Comparison of ENCODE assay signal across 8 cellular contexts in the genomic region with DNA sequence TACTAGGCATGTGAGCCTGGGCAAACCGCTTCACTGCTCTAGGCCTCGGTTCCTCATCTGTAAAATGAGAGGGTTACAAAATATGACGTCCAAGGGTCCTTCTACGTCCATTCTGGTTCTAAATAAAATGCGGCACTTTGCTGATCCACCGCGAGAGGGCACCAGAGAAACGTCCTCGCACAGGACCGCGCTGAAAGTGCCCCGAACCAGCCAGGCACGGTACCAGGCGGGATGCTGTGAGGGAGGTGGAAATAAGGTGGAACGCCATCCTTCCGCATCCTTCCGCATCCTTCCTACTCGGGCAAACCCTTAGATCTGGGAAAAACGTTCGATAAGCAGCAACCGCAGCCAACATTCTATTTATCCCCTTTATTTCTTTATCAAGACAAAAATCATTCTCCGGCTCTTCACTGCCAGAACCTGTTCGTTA.
DNase-seq lines count a peak whose midpoint lies in the region; ATAC-seq and TF ChIP-seq lines count a peak whose summit lies in the region.

No MANE protein-coding gene starts in this region.

- no peak for TF ChIP-seq POLR2A in vagina (IDR thresholded peaks at IDR 0.05)

- H3K9me2 ChIP-seq in MM.1S (replicated peaks; ENCODE audit: insufficient read depth, low read length) = no peaks in the 10 kb centered on the region

- H3K27ac ChIP-seq in MM.1S (ENCODE audit: low read length) (no peak overlapping the region), psoas muscle (no peak overlapping the region), vagina (no peak overlapping the region)

- no peak overlapping the region for H3K9ac ChIP-seq in MM.1S (ENCODE audit: low read length)

- H3K4me3 ChIP-seq in MM.1S (ENCODE audit: low read length) = no peak overlapping the region
- no peak overlapping the region for H3K4me3 ChIP-seq in psoas muscle
- no peak overlapping the region for H3K4me3 ChIP-seq in vagina

- ATAC-seq in psoas muscle = peak in 3 of 4 donors; percentile 43 to 63 (median 62)

- no peaks in the 10 kb centered on the region for H4K20me1 ChIP-seq in MM.1S (ENCODE audit: insufficient read depth, low read length)

- H3K4me2 ChIP-seq in MM.1S (ENCODE audit: low read depth, low read length) = peak overlapping the region; percentile 18; the same call in 1 of the 2 replicates

- peaks cover 12% of the 10 kb centered on the region for H3K4me1 ChIP-seq in MM.1S (ENCODE audit: low read length)
- no peaks in the 10 kb centered on the region for H3K4me1 ChIP-seq in psoas muscle
- no peaks in the 10 kb centered on the region for H3K4me1 ChIP-seq in vagina

- H3K36me3 ChIP-seq in MM.1S (replicated peaks; ENCODE audit: insufficient read depth, low read length) (no peaks in the 10 kb centered on the region), psoas muscle (ENCODE audit: insufficient read depth in 1 of 2, low read depth in 1 of 2) (no peaks in the 10 kb centered on the region), vagina (no peaks in the 10 kb centered on the region)

- H3K27ac Mint-ChIP-seq in glutamatergic neuron (ENCODE audit: unreplicated experiment) = peak overlapping the region; percentile 22

- DNase-seq in Ammon's horn (ENCODE audit: low spot score) = peak; percentile 83
- DNase-seq in GM19240 (ENCODE audit: insufficient read length, low spot score) = peak; percentile 27
- peak; percentile 56 for DNase-seq in MM.1S
- DNase-seq in SK-MEL-5 (ENCODE audit: low read depth, low spot score) = peak; percentile 64
- peak; percentile 58 for DNase-seq in activated gamma-delta T cell treated with anti-CD3 and anti-CD28 coated beads, Interleukin-2, amount 50 U/mL, for 16 hours (ENCODE audit: low read depth)
- DNase-seq in glutamatergic neuron = peak; percentile 84
- peak; percentile 63 to 69 for DNase-seq in psoas muscle
- no peak for DNase-seq in vagina (ENCODE audit: extremely low spot score in 2 of 2)

- no peak overlapping the region for H2AFZ ChIP-seq in MM.1S (ENCODE audit: low read length)

- no peaks in the 10 kb centered on the region for H3F3A ChIP-seq in MM.1S (ENCODE audit: insufficient read depth, low read length)

- H3K27me3 ChIP-seq in MM.1S (replicated peaks; ENCODE audit: insufficient read depth, low read length) = no peaks in the 10 kb centered on the region
- peaks cover 0 to 6% (median 0%) of the 10 kb centered on the region in 3 donors for H3K27me3 ChIP-seq in psoas muscle (ENCODE audit: insufficient read depth in 3 of 3, low read length in 2 of 3)
- no peaks in the 10 kb centered on the region for H3K27me3 ChIP-seq in vagina

- peaks cover 5% of the 10 kb centered on the region for H3K9me3 Mint-ChIP-seq in glutamatergic neuron (ENCODE audit: unreplicated experiment)

- H3K79me2 ChIP-seq in MM.1S (ENCODE audit: low read length) = no peaks in the 10 kb centered on the region

- no peaks in the 10 kb centered on the region for H3K4me1 Mint-ChIP-seq in glutamatergic neuron (ENCODE audit: low read depth, unreplicated experiment)

- no peaks in the 10 kb centered on the region for H3K9me3 ChIP-seq in MM.1S (replicated peaks; ENCODE audit: insufficient read depth, low read length)
- no peaks in the 10 kb centered on the region for H3K9me3 ChIP-seq in psoas muscle
- H3K9me3 ChIP-seq in vagina = no peaks in the 10 kb centered on the region

- in situ Hi-C loops in SK-MEL-5 (cut with HindIII; ENCODE audit: low pct_unique_long_range_greater_than_20kb, low sequenced_read_pairs) = no loop called here

- no peaks in the 10 kb centered on the region for H3K27me3 Mint-ChIP-seq in glutamatergic neuron (ENCODE audit: unreplicated experiment)

- intact Hi-C loops in psoas muscle (cut with DNase I) (loop anchor here (5.0 to 10.0 kb wide), 3 partner anchors 84 to 509 kb away; no protein-coding TSS in a partner anchor), vagina (cut with DNase I) (loop anchor here (10.0 kb wide), 1 partner anchor 496 kb away; no protein-coding TSS in a partner anchor)

- WGBS in psoas muscle, 3 donors = 11 to 13% (median 13%) methylated on average over 23 of the region's 23 CpGs

- no peaks in the 10 kb centered on the region for H3K36me3 Mint-ChIP-seq in glutamatergic neuron (ENCODE audit: unreplicated experiment)

- TF ChIP-seq CTCF in MM.1S (IDR thresholded peaks at IDR 0.05; ENCODE audit: low read length) = peak; percentile 89
- peak; percentile 87 for TF ChIP-seq CTCF in glutamatergic neuron (IDR thresholded peaks at IDR 0.05; ENCODE audit: partially characterized antibody, unreplicated experiment)
- TF ChIP-seq CTCF in psoas muscle (IDR thresholded peaks at IDR 0.05) = peak; percentile 60
- peak; percentile 29 to 65 (median 63) for TF ChIP-seq CTCF in vagina (IDR thresholded peaks at IDR 0.05)

- H3K4me3 Mint-ChIP-seq in glutamatergic neuron (ENCODE audit: unreplicated experiment) = no peak overlapping the region

Comparison
In these comparisons a context has a peak if more than half of its experiments do, and no peak if none do; other contexts are left out.
1. DNase-seq: peak in Ammon's horn (single experiment), GM19240 (single experiment), MM.1S (single experiment), SK-MEL-5 (single experiment), activated gamma-delta T cell treated with anti-CD3 and anti-CD28 coated beads, Interleukin-2, amount 50 U/mL, for 16 hours (single experiment), glutamatergic neuron (single experiment) and psoas muscle (2 of 2); none in vagina (0 of 2).
2. Peak in every context shown above with its lines, with median percentiles within 50 percentile points of each other: CTCF ChIP-seq.